ENCODE assay signal across 8 cellular contexts in genomic region chr7:107917770-107918651, GRCh38. TPM values are rescaled to one million over a fixed set of nuclear protein-coding genes. Genes with fewer than 3 reads are reported as not detected.
DNase-seq lines count a peak whose midpoint lies in the region; ATAC-seq and TF ChIP-seq lines count a peak whose summit lies in the region.
"Had no signal": no experiment of that assay in that cellular context is flagged by ENCODE, and none has a peak within 500 bp of the region (broad histone marks: within the 10 kb centered on the region; RNA-seq: fewer than 3 reads in every experiment).

No MANE protein-coding gene starts in this region.

- H3K36me3 ChIP-seq in mesenchymal stem cell (ENCODE audit: control insufficient read depth in 1 of 2, insufficient read depth in 2 of 2, low read depth in 1 of 2, low read length in 2 of 2) (peaks cover 0 to 79% of the 10 kb centered on the region in 2 experiments), body of pancreas (replicated peaks in 1 of 2; ENCODE audit: insufficient read depth in 1 of 2, low read depth in 2 of 2) (peaks cover 10 to 21% of the 10 kb centered on the region in 2 donors), prostate gland (no peaks in the 10 kb centered on the region)

- no peak overlapping the region for H2BK15ac ChIP-seq in mesenchymal stem cell (ENCODE audit: low read depth, poor library complexity, severe bottlenecking)

- H3K27ac ChIP-seq in mesenchymal stem cell (ENCODE audit: low read length, poor library complexity, severe bottlenecking): peak overlapping the region; percentile 57
- H3K27ac ChIP-seq in body of pancreas: no peak overlapping the region
- no peak overlapping the region for H3K27ac ChIP-seq in prostate gland

- 100% methylated on average over 3 of the region's 3 CpGs for WGBS in mesenchymal stem cell
- WGBS in body of pancreas, 2 donors: 88 to 94% methylated on average over 3 of the region's 3 CpGs
- 81% methylated on average over 3 of the region's 3 CpGs for WGBS in prostate gland

- ATAC-seq in GM19023 (IDR thresholded peaks at IDR 0.05; ENCODE audit: unreplicated experiment) (peak; percentile 87), GM21576 (IDR thresholded peaks at IDR 0.05; ENCODE audit: unreplicated experiment) (peak; percentile 74), HG03280 (IDR thresholded peaks at IDR 0.05; ENCODE audit: unreplicated experiment) (peak; percentile 70), body of pancreas (no peak)

- no peak overlapping the region for H2BK12ac ChIP-seq in mesenchymal stem cell (ENCODE audit: low read length in 2 of 2)

- no peak overlapping the region for H2BK5ac ChIP-seq in mesenchymal stem cell (ENCODE audit: low read depth, low read length, poor library complexity, severe bottlenecking)

- no peak overlapping the region for H3K4me3 ChIP-seq in mesenchymal stem cell (ENCODE audit: insufficient read depth in 1 of 2, low read depth in 1 of 2, low read length in 2 of 2)
- no peak overlapping the region for H3K4me3 ChIP-seq in body of pancreas
- H3K4me3 ChIP-seq in prostate gland: no peak overlapping the region

- no peak overlapping the region for H3K18ac ChIP-seq in mesenchymal stem cell (ENCODE audit: low read depth in 1 of 2, low read length in 2 of 2)

- no peak overlapping the region for H4K8ac ChIP-seq in mesenchymal stem cell (ENCODE audit: low read length)

- H2AFZ ChIP-seq in mesenchymal stem cell (ENCODE audit: low read depth, low read length): no peak overlapping the region

- no peak overlapping the region for H2AK5ac ChIP-seq in mesenchymal stem cell (ENCODE audit: low read length, severe bottlenecking)

- H3K4me2 ChIP-seq in mesenchymal stem cell (ENCODE audit: low read length, poor library complexity, severe bottlenecking): no peak overlapping the region

- no peak overlapping the region for H3K4ac ChIP-seq in mesenchymal stem cell (ENCODE audit: low read depth in 1 of 2, low read length in 2 of 2)

- intact Hi-C loops in body of pancreas (cut with DNase I): no loop called here
- intact Hi-C loops in prostate gland (cut with DNase I): no loop called here

- no peak overlapping the region for H3K23ac ChIP-seq in mesenchymal stem cell (ENCODE audit: low read length in 2 of 2)

- no peaks in the 10 kb centered on the region for H3K79me1 ChIP-seq in mesenchymal stem cell (replicated peaks; ENCODE audit: low read length, poor library complexity, severe bottlenecking)

- H3K9me3 ChIP-seq in mesenchymal stem cell (ENCODE audit: control insufficient read depth, low read length): no peaks in the 10 kb centered on the region
- H3K9me3 ChIP-seq in body of pancreas: no peaks in the 10 kb centered on the region
- H3K9me3 ChIP-seq in prostate gland: no peaks in the 10 kb centered on the region

- H2BK120ac ChIP-seq in mesenchymal stem cell (ENCODE audit: low read depth, low read length): no peak overlapping the region

- TF ChIP-seq CTCF in body of pancreas (IDR thresholded peaks at IDR 0.05): no peak
- TF ChIP-seq CTCF in prostate gland (IDR thresholded peaks at IDR 0.05): no peak

- H3K4me1 ChIP-seq in mesenchymal stem cell (ENCODE audit: control insufficient read depth, insufficient read depth, low read depth, low read length): peaks cover 1% of the 10 kb centered on the region
- no peaks in the 10 kb centered on the region for H3K4me1 ChIP-seq in body of pancreas
- no peaks in the 10 kb centered on the region for H3K4me1 ChIP-seq in prostate gland (replicated peaks)

- TF ChIP-seq POLR2A in body of pancreas (IDR thresholded peaks at IDR 0.05) (no peak), prostate gland (IDR thresholded peaks at IDR 0.05) (no peak)

- H3K9ac ChIP-seq in mesenchymal stem cell (ENCODE audit: low read length): no peak overlapping the region

- no peaks in the 10 kb centered on the region for H3K27me3 ChIP-seq in mesenchymal stem cell (ENCODE audit: control insufficient read depth in 1 of 2, insufficient read depth in 1 of 2, low read length in 2 of 2)
- no peaks in the 10 kb centered on the region for H3K27me3 ChIP-seq in body of pancreas
- no peaks in the 10 kb centered on the region for H3K27me3 ChIP-seq in prostate gland (replicated peaks; ENCODE audit: insufficient read depth)

- DNase-seq in mesenchymal stem cell: no peak
- DNase-seq in pons (ENCODE audit: low spot score): no peak
- no peak for DNase-seq in body of pancreas
- no peak for DNase-seq in prostate gland (ENCODE audit: low spot score)
- DNase-seq: posterior cingulate gyrus had no signal

- H3K14ac ChIP-seq in mesenchymal stem cell (ENCODE audit: low read length in 2 of 2): no peak overlapping the region

- no peak overlapping the region for H4K91ac ChIP-seq in mesenchymal stem cell (ENCODE audit: low read length)

RNA-seq across cellular contexts. Expression of gene DLD, which starts 27.0 kb away (rescaled TPM):
- 90.9 TPM for polyA plus RNA-seq in mesenchymal stem cell (2013, experiment 1 of 2)
- polyA plus RNA-seq in mesenchymal stem cell (2013, experiment 2 of 2): 91.1 TPM
- 100 to 1,000 TPM in 1 of 2 donors, 10 to 100 TPM in 1; 53.7 to 123 TPM for total RNA-seq in body of pancreas
- 10 to 100 TPM; 77.4 to 84.1 TPM for total RNA-seq in prostate gland
